Comparison of ENCODE assay signal across 1 cellular context in genomic region chr11:55624531-55624930, GRCh38.
TF ChIP-seq lines count a peak whose summit lies in the region.

No MANE protein-coding gene starts in this region.

TF ChIP-seq in GM12878, 131 proteins besides CTCF, POLR2A, EP300 and RAD21:
- no peak for TF ChIP-seq RBBP5 (conservative IDR thresholded peaks at IDR 0.05)
- no peak for TF ChIP-seq ZNF207 (IDR thresholded peaks at IDR 0.05; ENCODE audit: borderline replicate concordance)
